ENCODE assay signal across 10 cellular contexts in genomic region chr12:27185234-27186045, GRCh38. TPM values are rescaled to one million over a fixed set of nuclear protein-coding genes. Genes with fewer than 3 reads are reported as not detected.
DNase-seq lines count a peak whose midpoint lies in the region; ATAC-seq and TF ChIP-seq lines count a peak whose summit lies in the region.
"Had no signal": no experiment of that assay in that cellular context is flagged by ENCODE, and none has a peak within 500 bp of the region (broad histone marks: within the 10 kb centered on the region; RNA-seq: fewer than 3 reads in every experiment).

No MANE protein-coding gene starts in this region.

- no peak overlapping the region for H3K23ac ChIP-seq in mesendoderm (ENCODE audit: low read length)

- no peak overlapping the region for H3K56ac ChIP-seq in mesendoderm (ENCODE audit: low read length)

- no CpG with 5 or more reads among the region's 4 CpGs for WGBS in mesendoderm (ENCODE audit: extremely low coverage, insufficient coverage, low lambda C conversion rate)

- peak; percentile 16 for DNase-seq in activated T-cell treated with anti-CD3 and anti-CD28 coated beads for 48 hours (ENCODE audit: low read depth)
- DNase-seq in activated T-cell treated with anti-CD3 and anti-CD28 coated beads for 4 hours: no peak
- DNase-seq in activated naive CD4-positive, alpha-beta T cell treated with anti-CD3 and anti-CD28 coated beads for 36 hours: peak; percentile 71
- no peak for DNase-seq in natural killer cell treated with Interleukin-12 subunit alpha and Interleukin-12 subunit beta and Interleukin-15 and Interleukin-18, amount 100 ng/mL, for 72 hours (ENCODE audit: low spot score)
- no peak for DNase-seq in Peyer's patch
- no peak for DNase-seq in mesendoderm
- DNase-seq in SKM-1 (lab: John Stamatoyannopoulos, UW; ENCODE audit: unreplicated experiment): no peak

- H3K9me3 Mint-ChIP-seq in activated naive CD4-positive, alpha-beta T cell treated with anti-CD3 and anti-CD28 coated beads for 36 hours: no peaks in the 10 kb centered on the region
- no peaks in the 10 kb centered on the region for H3K9me3 Mint-ChIP-seq in natural killer cell treated with Interleukin-12 subunit alpha and Interleukin-12 subunit beta and Interleukin-15 and Interleukin-18, amount 100 ng/mL, for 72 hours

- H3K9ac ChIP-seq in mesendoderm (ENCODE audit: low read length): no peak overlapping the region
- H3K9ac ChIP-seq: BLaER1 treated with 17β-estradiol and CSF1 and Interleukin-3, amounts not matched to agents 10 nM and 100 nM had no signal

- no peaks in the 10 kb centered on the region for H3K9me3 ChIP-seq in Peyer's patch
- H3K9me3 ChIP-seq: BLaER1 treated with 17β-estradiol and CSF1 and Interleukin-3, amounts not matched to agents 10 nM and 100 nM had no signal

- no peak overlapping the region for H3K27ac Mint-ChIP-seq in activated naive CD4-positive, alpha-beta T cell treated with anti-CD3 and anti-CD28 coated beads for 36 hours
- no peak overlapping the region for H3K27ac Mint-ChIP-seq in natural killer cell treated with Interleukin-12 subunit alpha and Interleukin-12 subunit beta and Interleukin-15 and Interleukin-18, amount 100 ng/mL, for 72 hours

- H3K4me2 ChIP-seq in mesendoderm (ENCODE audit: low read length): no peak overlapping the region

- H3K36me3 Mint-ChIP-seq in activated naive CD4-positive, alpha-beta T cell treated with anti-CD3 and anti-CD28 coated beads for 36 hours (ENCODE audit: low read depth): no peaks in the 10 kb centered on the region
- no peaks in the 10 kb centered on the region for H3K36me3 Mint-ChIP-seq in natural killer cell treated with Interleukin-12 subunit alpha and Interleukin-12 subunit beta and Interleukin-15 and Interleukin-18, amount 100 ng/mL, for 72 hours

- H3K27me3 ChIP-seq in Peyer's patch: no peaks in the 10 kb centered on the region
- no peaks in the 10 kb centered on the region for H3K27me3 ChIP-seq in mesendoderm (ENCODE audit: insufficient read depth, low read length, poor library complexity)
- H3K27me3 ChIP-seq: BLaER1 treated with 17β-estradiol and CSF1 and Interleukin-3, amounts not matched to agents 10 nM and 100 nM had no signal

- no peak overlapping the region for H4K8ac ChIP-seq in mesendoderm (ENCODE audit: low read depth, low read length)

- no peaks in the 10 kb centered on the region for H3K79me1 ChIP-seq in mesendoderm (ENCODE audit: low read length)

- ATAC-seq in HG03175 (IDR thresholded peaks at IDR 0.05; ENCODE audit: unreplicated experiment): peak; percentile 92
- peak; percentile 66 to 72 for ATAC-seq in natural killer cell treated with Interleukin-12 subunit alpha and Interleukin-12 subunit beta and Interleukin-15 and Interleukin-18, amount 100 ng/mL, for 72 hours

- CTCF ChIA-PET in activated naive CD4-positive, alpha-beta T cell treated with anti-CD3 and anti-CD28 coated beads for 36 hours (lab: Charles Lee): interaction anchor here (1.1 to 1.3 kb wide), 2 partner anchors 44 to 121 kb away, joined by 3 to 5 read pairs; no protein-coding TSS in a partner anchor

- no peaks in the 10 kb centered on the region for H3K36me3 ChIP-seq in Peyer's patch
- H3K36me3 ChIP-seq in mesendoderm (ENCODE audit: control insufficient read depth, insufficient read depth, low read length): no peaks in the 10 kb centered on the region
- H3K36me3 ChIP-seq: BLaER1 treated with 17β-estradiol and CSF1 and Interleukin-3, amounts not matched to agents 10 nM and 100 nM had no signal

- H3K4me3 ChIP-seq in Peyer's patch: no peak overlapping the region
- no peak overlapping the region for H3K4me3 ChIP-seq in mesendoderm (ENCODE audit: low read length)
- H3K4me3 ChIP-seq: BLaER1 treated with 17β-estradiol and CSF1 and Interleukin-3, amounts not matched to agents 10 nM and 100 nM; skin epidermis had no signal

- H3K18ac ChIP-seq in mesendoderm (ENCODE audit: low read length): no peak overlapping the region

- no peaks in the 10 kb centered on the region for H3K79me2 ChIP-seq in mesendoderm (ENCODE audit: control insufficient read depth, insufficient read depth, low read length)

- H2BK120ac ChIP-seq in mesendoderm (ENCODE audit: low read depth, low read length): no peak overlapping the region

- no peak overlapping the region for H2BK15ac ChIP-seq in mesendoderm (replicated peaks; ENCODE audit: low read depth)

- H2AK5ac ChIP-seq in mesendoderm (ENCODE audit: low read length): no peak overlapping the region

- H3K4me1 Mint-ChIP-seq in activated naive CD4-positive, alpha-beta T cell treated with anti-CD3 and anti-CD28 coated beads for 36 hours (ENCODE audit: low read depth): peaks cover 19% of the 10 kb centered on the region
- peaks cover 6 to 10% of the 10 kb centered on the region in 2 donors for H3K4me1 Mint-ChIP-seq in natural killer cell treated with Interleukin-12 subunit alpha and Interleukin-12 subunit beta and Interleukin-15 and Interleukin-18, amount 100 ng/mL, for 72 hours (ENCODE audit: low read depth in 2 of 2)

- H3K27me3 Mint-ChIP-seq in activated naive CD4-positive, alpha-beta T cell treated with anti-CD3 and anti-CD28 coated beads for 36 hours (ENCODE audit: low read depth): no peaks in the 10 kb centered on the region
- H3K27me3 Mint-ChIP-seq in natural killer cell treated with Interleukin-12 subunit alpha and Interleukin-12 subunit beta and Interleukin-15 and Interleukin-18, amount 100 ng/mL, for 72 hours: peaks cover 0 to 3% of the 10 kb centered on the region in 2 donors

- no peak overlapping the region for H2BK5ac ChIP-seq in mesendoderm (ENCODE audit: low read length)

- no peak for TF ChIP-seq POLR2A in Peyer's patch (IDR thresholded peaks at IDR 0.05)

- H3K4me3 Mint-ChIP-seq in activated naive CD4-positive, alpha-beta T cell treated with anti-CD3 and anti-CD28 coated beads for 36 hours: no peak overlapping the region
- H3K4me3 Mint-ChIP-seq in natural killer cell treated with Interleukin-12 subunit alpha and Interleukin-12 subunit beta and Interleukin-15 and Interleukin-18, amount 100 ng/mL, for 72 hours: no peak overlapping the region

- intact Hi-C loops in activated naive CD4-positive, alpha-beta T cell treated with anti-CD3 and anti-CD28 coated beads for 36 hours (cut with micrococcal nuclease): loop anchor here (1.0 kb wide), 1 partner anchor 59 kb away; the partner anchor contains the start of gene STK38L

- H3K4ac ChIP-seq in mesendoderm (ENCODE audit: low read depth, low read length): no peak overlapping the region

- H3K4me1 ChIP-seq in Peyer's patch (no peaks in the 10 kb centered on the region), mesendoderm (ENCODE audit: control insufficient read depth, low read depth, low read length) (no peaks in the 10 kb centered on the region)

- TF ChIP-seq CTCF in Peyer's patch (IDR thresholded peaks at IDR 0.05): no peak

- H3K27ac ChIP-seq in Peyer's patch (peak overlapping the region in 1 of 4 donors; percentile 18), mesendoderm (ENCODE audit: low read depth, low read length) (no peak overlapping the region)
- H3K27ac ChIP-seq: BLaER1 treated with 17β-estradiol and CSF1 and Interleukin-3, amounts not matched to agents 10 nM and 100 nM had no signal

- H4K5ac ChIP-seq in mesendoderm (ENCODE audit: low read length): no peak overlapping the region

RNA-seq across cellular contexts. Expression of gene STK38L, which starts 58.6 kb away (rescaled TPM):
- 10 to 100 TPM; 21.3 to 21.4 TPM for total RNA-seq in activated naive CD4-positive, alpha-beta T cell treated with anti-CD3 and anti-CD28 coated beads for 36 hours
- 10 to 100 TPM; 13.7 to 14.5 TPM for total RNA-seq in natural killer cell treated with Interleukin-12 subunit alpha and Interleukin-12 subunit beta and Interleukin-15 and Interleukin-18, amount 100 ng/mL, for 72 hours
- total RNA-seq in Peyer's patch: 10 to 100 TPM; 19.6 to 33.0 (median 22.1) TPM
- polyA plus RNA-seq in mesendoderm (2013, experiment 1 of 2): 34.3 TPM
- polyA plus RNA-seq in mesendoderm (2013, experiment 2 of 2): 35.0 TPM

Comparison
In these comparisons a context has a peak if more than half of its experiments do, and no peak if none do; other contexts are left out.
1. DNase-seq: peak in activated T-cell treated with anti-CD3 and anti-CD28 coated beads for 48 hours (single experiment) and activated naive CD4-positive, alpha-beta T cell treated with anti-CD3 and anti-CD28 coated beads for 36 hours (single experiment); none in activated T-cell treated with anti-CD3 and anti-CD28 coated beads for 4 hours (single experiment), natural killer cell treated with Interleukin-12 subunit alpha and Interleukin-12 subunit beta and Interleukin-15 and Interleukin-18, amount 100 ng/mL, for 72 hours (single experiment), Peyer's patch (0 of 3), mesendoderm (single experiment) and SKM-1 (single experiment).